Comparison of ENCODE assay signal across 30 cellular contexts in genomic region chr14:98555440-98555839, GRCh38.
DNase-seq lines count a peak whose midpoint lies in the region; ATAC-seq and TF ChIP-seq lines count a peak whose summit lies in the region.
"Had no signal": no experiment of that assay in that cellular context is flagged by ENCODE, and none has a peak within 500 bp of the region (broad histone marks: within the 10 kb centered on the region; RNA-seq: fewer than 3 reads in every experiment).

No MANE protein-coding gene starts in this region.

- H3K4me1 ChIP-seq in HEK293 (ENCODE audit: control insufficient read depth, insufficient read depth, low read length), result no peaks in the 10 kb centered on the region
- H3K4me1 ChIP-seq: A549, BE2C, BLaER1, Caco-2 had no signal

- H3K4me3 ChIP-seq in HEK293 (ENCODE audit: low read depth, low read length), result no peak overlapping the region
- H3K4me3 ChIP-seq: A549; BLaER1; BLaER1 treated with 17β-estradiol and CSF1 and Interleukin-3, amounts not matched to agents 10 nM and 100 nM had no signal

- H3K36me3 Mint-ChIP-seq in activated T-cell treated with anti-CD3 and anti-CD28 coated beads, Interleukin-2, amount 50 U/mL, for 72 hours (ENCODE audit: insufficient read depth in 2 of 2), result peaks cover 0 to 1% of the 10 kb centered on the region in 2 donors
- H3K36me3 Mint-ChIP-seq: CD14-positive monocyte; CD4-positive, alpha-beta memory T cell; CD8-positive, alpha-beta T cell had no signal

- no peaks in the 10 kb centered on the region for H3K4me1 Mint-ChIP-seq in activated T-cell treated with anti-CD3 and anti-CD28 coated beads, Interleukin-2, amount 50 U/mL, for 72 hours (ENCODE audit: low read depth)
- H3K4me1 Mint-ChIP-seq: B cell; CD4-positive, alpha-beta memory T cell; CD4-positive, CD25-positive, alpha-beta regulatory T cell; CD8-positive, alpha-beta memory T cell had no signal

- peak overlapping the region; percentile 34 for H3K27ac Mint-ChIP-seq in activated T-cell treated with anti-CD3 and anti-CD28 coated beads, Interleukin-2, amount 50 U/mL, for 72 hours
- H3K27ac Mint-ChIP-seq: B cell; CD14-positive monocyte; CD4-positive, alpha-beta memory T cell; CD4-positive, alpha-beta T cell; CD4-positive, CD25-positive, alpha-beta regulatory T cell; CD8-positive, alpha-beta memory T cell; CD8-positive, alpha-beta T cell had no signal

- POLR2A ChIA-PET in HEK293 (lab: Yijun Ruan, JAX), result no interaction called here

- H3K9me3 ChIP-seq in HEK293 (ENCODE audit: control insufficient read depth, insufficient read depth, low read depth, low read length), result no peaks in the 10 kb centered on the region
- H3K9me3 ChIP-seq: A549, BE2C, BLaER1, Caco-2 had no signal

- ATAC-seq in activated T-cell treated with anti-CD3 and anti-CD28 coated beads, Interleukin-2, amount 50 U/mL, for 72 hours (replicated peaks in 1 of 2), result no peak
- ATAC-seq: A549; CD8-positive, alpha-beta T cell had no signal

- no peak overlapping the region for H3K4me3 Mint-ChIP-seq in activated T-cell treated with anti-CD3 and anti-CD28 coated beads, Interleukin-2, amount 50 U/mL, for 72 hours
- H3K4me3 Mint-ChIP-seq: B cell; CD14-positive monocyte; CD4-positive, alpha-beta memory T cell; CD4-positive, alpha-beta T cell; CD4-positive, CD25-positive, alpha-beta regulatory T cell; CD8-positive, alpha-beta memory T cell; CD8-positive, alpha-beta T cell had no signal

- peaks cover 0 to 7% of the 10 kb centered on the region in 2 donors for H3K9me3 Mint-ChIP-seq in activated T-cell treated with anti-CD3 and anti-CD28 coated beads, Interleukin-2, amount 50 U/mL, for 72 hours
- H3K9me3 Mint-ChIP-seq: CD4-positive, alpha-beta T cell had no signal

- no peaks in the 10 kb centered on the region for H3K27me3 Mint-ChIP-seq in activated T-cell treated with anti-CD3 and anti-CD28 coated beads, Interleukin-2, amount 50 U/mL, for 72 hours (ENCODE audit: low read depth)
- H3K27me3 Mint-ChIP-seq: B cell; CD4-positive, alpha-beta T cell; CD4-positive, CD25-positive, alpha-beta regulatory T cell had no signal

- no peak for DNase-seq in activated T-cell treated with anti-CD3 and anti-CD28 coated beads, Interleukin-2, amount 50 U/mL, for 72 hours
- DNase-seq in activated T-cell treated with anti-CD3 and anti-CD28 coated beads for 4 hours (no peak), putamen (ENCODE audit: low spot score) (no peak)
- DNase-seq: 8988T; ACHN; AML-193; BE2C; C1 segment of cervical spinal cord; Caco-2; Calu3; CD4-positive, alpha-beta memory T cell; CD4-positive, alpha-beta T cell; CD4-positive, CD25-positive, alpha-beta regulatory T cell; CD8-positive, alpha-beta memory T cell; CD8-positive, alpha-beta T cell; COR-L47; DMS 273 treated with DMSO at 0.1 percent for 48 hours; DMS153; DMS79; DMS79 treated with DMSO at 0.1 percent for 48 hours; DND-41; EL had no signal

- TF ChIP-seq CTCF in HEK293 (tag by site-specific recombination; IDR thresholded peaks at IDR 0.05), result no peak

- CTCF ChIA-PET in HEK293 (lab: Yijun Ruan, JAX), result interaction anchor here (0.7 kb wide), 1 partner anchor 554 kb away, joined by 3 read pairs; no protein-coding TSS in a partner anchor

- no peak overlapping the region for H3K27ac ChIP-seq in HEK293 (ENCODE audit: extremely low read depth, low read depth, low read length)
- H3K27ac ChIP-seq: 22Rv1; A549; BLaER1; BLaER1 treated with 17β-estradiol and CSF1 and Interleukin-3, amounts not matched to agents 10 nM and 100 nM; C4-2B had no signal

- H3K36me3 ChIP-seq in HEK293 (ENCODE audit: control insufficient read depth in 2 of 2, insufficient read depth in 1 of 2, low read length in 2 of 2), result no peaks in the 10 kb centered on the region
- H3K36me3 ChIP-seq: BE2C; BLaER1; BLaER1 treated with 17β-estradiol and CSF1 and Interleukin-3, amounts not matched to agents 10 nM and 100 nM had no signal

TF ChIP-seq in HEK293, 187 proteins besides CTCF, POLR2A, EP300 and RAD21:
- TF ChIP-seq ZNF529 (tag by site-specific recombination; IDR thresholded peaks at IDR 0.05; ENCODE audit: insufficient replicate concordance) (peak; percentile 93), INSM2 (tag by site-specific recombination; IDR thresholded peaks at IDR 0.05) (no peak)
